8 cellular contexts compared by ENCODE assay signal in the genomic region with DNA sequence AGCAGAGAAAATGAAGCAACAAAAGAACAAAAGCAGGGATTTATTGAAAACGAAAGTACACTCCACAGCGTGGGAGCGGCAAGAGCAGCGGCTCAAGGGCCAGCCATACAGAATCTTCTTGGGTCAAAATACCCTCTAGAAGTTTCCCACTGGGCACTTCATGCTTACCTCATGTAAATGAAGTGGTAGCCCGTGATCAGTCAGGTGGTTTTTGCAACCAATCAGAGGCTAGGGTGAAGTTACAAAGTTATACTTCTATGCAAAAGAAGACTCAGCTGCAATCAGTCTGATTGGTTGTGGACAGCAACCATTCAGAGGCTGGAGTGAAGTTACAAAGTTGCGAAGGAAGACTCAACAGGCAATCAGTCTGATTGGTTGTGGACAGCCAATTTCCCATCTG. TPM values are rescaled to one million over a fixed set of nuclear protein-coding genes. Genes with fewer than 3 reads are reported as not detected.
DNase-seq lines count a peak whose midpoint lies in the region; ATAC-seq and TF ChIP-seq lines count a peak whose summit lies in the region.

No MANE protein-coding gene starts in this region.

- H3K27ac ChIP-seq in Peyer's patch (peak overlapping the region in 3 of 4 donors; percentile 17 to 67 (median 63)), right lobe of liver (no peak overlapping the region), temporal lobe (ENCODE audit: low read depth, low read length) (peak overlapping the region; percentile 65)

- H3K4me3 ChIP-seq in Peyer's patch: peak overlapping the region; percentile 18 to 55 (median 30)
- H3K4me3 ChIP-seq in cardiac fibroblast (replicated peaks in 1 of 2; ENCODE audit: low read depth in 2 of 2, low read length in 2 of 2): peak overlapping the region; percentile 5 to 24
- peak overlapping the region in 2 of 3 donors; percentile 23 to 26 for H3K4me3 ChIP-seq in right lobe of liver

- H3K36me3 ChIP-seq in Peyer's patch (no peaks in the 10 kb centered on the region), right lobe of liver (no peaks in the 10 kb centered on the region)

- TF ChIP-seq CTCF in Peyer's patch (IDR thresholded peaks at IDR 0.05) (no peak), cardiac fibroblast (IDR thresholded peaks at IDR 0.05; ENCODE audit: low read depth, low read length) (no peak), right lobe of liver (IDR thresholded peaks at IDR 0.05) (no peak), GM20000 (IDR thresholded peaks at IDR 0.05; ENCODE audit: extremely low read depth, missing control alignments) (no peak)

- H3K27me3 ChIP-seq in Peyer's patch (no peaks in the 10 kb centered on the region), right lobe of liver (no peaks in the 10 kb centered on the region)

- WGBS in right lobe of liver (ENCODE audit: insufficient coverage, low coverage, low lambda C conversion rate, missing lambda C conversion rate): 39% methylated on average over 6 of the region's 6 CpGs

- DNase-seq in stimulated activated naive CD4-positive, alpha-beta T cell (lab: John Stamatoyannopoulos, UW): peak in 4 of 6 experiments; percentile 22 to 39 (median 33)
- no peak for DNase-seq in stimulated activated naive CD4-positive, alpha-beta T cell treated with Interleukin-2 at 50 U/mL for 16 hours (lab: John Stamatoyannopoulos, UW)
- DNase-seq in Peyer's patch: peak; percentile 26 to 74 (median 41)
- peak; percentile 63 to 65 for DNase-seq in cardiac fibroblast (ENCODE audit: low read depth in 2 of 2)
- peak in 2 of 3 donors; percentile 35 to 51 for DNase-seq in right lobe of liver
- DNase-seq in GM20000 (ENCODE audit: low spot score): no peak

- peak; percentile 55 to 65 (median 60) for ATAC-seq in right lobe of liver
- no peak for ATAC-seq in GM19397 (IDR thresholded peaks at IDR 0.05; ENCODE audit: unreplicated experiment)

- no peaks in the 10 kb centered on the region for H3K9me3 ChIP-seq in Peyer's patch
- no peaks in the 10 kb centered on the region for H3K9me3 ChIP-seq in right lobe of liver

- H3K4me1 ChIP-seq in Peyer's patch: peaks cover 0 to 4% (median 0%) of the 10 kb centered on the region in 4 donors
- no peaks in the 10 kb centered on the region for H3K4me1 ChIP-seq in right lobe of liver

- TF ChIP-seq POLR2A in Peyer's patch (IDR thresholded peaks at IDR 0.05) (no peak), right lobe of liver (IDR thresholded peaks at IDR 0.05) (no peak)

- intact Hi-C loops in right lobe of liver (cut with DNase I): no loop called here

RNA-seq across cellular contexts. Expression of gene TRH, which starts 37.8 kb away (rescaled TPM):
- total RNA-seq in Peyer's patch: not detected
- not detected for total RNA-seq in right lobe of liver
- total RNA-seq in temporal lobe: 4.4 TPM

RNA-seq across cellular contexts. Expression of gene TMCC1, which starts 43.2 kb away (rescaled TPM):
- 10 to 100 TPM; 12.9 to 33.1 (median 23.7) TPM for total RNA-seq in Peyer's patch
- total RNA-seq in right lobe of liver: 100 to 1,000 TPM in 1 of 6 experiments, 10 to 100 TPM in 5; 21.7 to 124 (median 25.2) TPM
- 53.8 TPM for total RNA-seq in temporal lobe

Comparison
In these comparisons a context has a peak if more than half of its experiments do, and no peak if none do; other contexts are left out.
1. DNase-seq: peak in stimulated activated naive CD4-positive, alpha-beta T cell (4 of 6), Peyer's patch (3 of 3), cardiac fibroblast (2 of 2) and right lobe of liver (2 of 3); none in stimulated activated naive CD4-positive, alpha-beta T cell treated with Interleukin-2 at 50 U/mL for 16 hours (single experiment) and GM20000 (single experiment).
2. H3K27ac ChIP-seq: peak in Peyer's patch (3 of 4) and temporal lobe (single experiment); none in right lobe of liver (0 of 3).
3. Peak in every context shown above with its lines, with median percentiles within 50 percentile points of each other: H3K4me3 ChIP-seq.